26 cellular contexts compared by ENCODE assay signal in the genomic region with DNA sequence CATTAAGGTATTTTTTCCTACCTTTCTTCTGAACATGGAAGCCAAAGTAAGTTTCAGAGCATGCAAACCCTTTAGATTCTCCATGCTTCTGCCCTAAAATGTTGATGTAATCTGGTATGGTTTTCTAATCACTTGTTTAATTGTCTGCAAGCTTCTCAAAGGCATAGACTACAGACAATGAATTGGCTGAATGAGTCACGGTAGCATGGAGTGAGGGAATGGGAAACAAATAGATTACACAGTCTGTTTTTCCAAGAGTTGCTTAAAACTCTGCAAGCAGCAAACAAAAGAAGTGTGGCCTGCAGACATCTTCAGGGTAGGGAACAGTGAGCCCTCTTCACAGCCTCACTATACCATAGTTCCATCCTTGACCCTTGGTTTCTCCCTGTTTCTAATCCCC.
A peak's percentile ranks its signal among the peaks of the same experiment; 100 is the strongest.
DNase-seq lines count a peak whose midpoint lies in the region; ATAC-seq, FAIRE-seq and TF ChIP-seq lines count a peak whose summit lies in the region.
"Had no signal": no experiment of that assay in that cellular context is flagged by ENCODE, and none has a peak within 500 bp of the region (broad histone marks: within the 10 kb centered on the region; RNA-seq: fewer than 3 reads in every experiment).

No MANE protein-coding gene starts in this region.

- H3K36me3 ChIP-seq in NT2/D1 (ENCODE audit: insufficient read depth, insufficient read length, low read length) (no peaks in the 10 kb centered on the region), bronchial epithelial cell (ENCODE audit: control insufficient read depth, insufficient read depth, low read length) (no peaks in the 10 kb centered on the region)
- H3K36me3 ChIP-seq in naive thymus-derived CD4-positive, alpha-beta T cell (ENCODE audit: control insufficient read depth in 2 of 3, insufficient read depth in 3 of 3, low read length in 3 of 3) = no peaks in the 10 kb centered on the region
- H3K36me3 ChIP-seq: BE2C, esophagus squamous epithelium had no signal

- no peaks in the 10 kb centered on the region for H3K4me1 ChIP-seq in NT2/D1 (ENCODE audit: insufficient read depth, insufficient read length)
- H3K4me1 ChIP-seq in naive thymus-derived CD4-positive, alpha-beta T cell (ENCODE audit: control insufficient read depth in 2 of 2, insufficient read depth in 2 of 2, low read length in 2 of 2) = no peaks in the 10 kb centered on the region
- H3K4me1 ChIP-seq: BE2C, body of pancreas, esophagus squamous epithelium had no signal

- no peaks in the 10 kb centered on the region for H3K9me3 ChIP-seq in NT2/D1 (ENCODE audit: insufficient read depth, low read length)
- no peaks in the 10 kb centered on the region for H3K9me3 ChIP-seq in naive thymus-derived CD4-positive, alpha-beta T cell (ENCODE audit: control insufficient read depth in 2 of 3, low read length in 3 of 3)
- no peaks in the 10 kb centered on the region for H3K9me3 ChIP-seq in T-helper 17 cell (ENCODE audit: control insufficient read depth, low read length, poor library complexity, severe bottlenecking)
- H3K9me3 ChIP-seq: A549, BE2C, body of pancreas, esophagus squamous epithelium had no signal

- H3K27me3 Mint-ChIP-seq in naive thymus-derived CD4-positive, alpha-beta T cell = peaks cover 0 to 3% (median 0%) of the 10 kb centered on the region in 5 donors
- H3K27me3 Mint-ChIP-seq in T-helper 17 cell = peaks cover 14% of the 10 kb centered on the region

- CTCF ChIA-PET in naive thymus-derived CD4-positive, alpha-beta T cell (lab: Charles Lee) = no interaction called here

- peaks cover 0 to 10% (median 0%) of the 10 kb centered on the region in 11 donors for H3K9me3 Mint-ChIP-seq in naive thymus-derived CD4-positive, alpha-beta T cell
- H3K9me3 Mint-ChIP-seq: activated naive CD4-positive, alpha-beta T cell treated with anti-CD3 and anti-CD28 coated beads, Interleukin-2, amount 50 U/mL, for 72 hours; activated T-helper 17 cell treated with anti-CD3 and anti-CD28 coated beads, Interleukin-2, amount 50 U/mL, for 72 hours; WTC11 had no signal

- no peak overlapping the region for H3K4me3 Mint-ChIP-seq in naive thymus-derived CD4-positive, alpha-beta T cell
- no peak overlapping the region for H3K4me3 Mint-ChIP-seq in T-helper 17 cell
- H3K4me3 Mint-ChIP-seq: activated T-helper 17 cell treated with anti-CD3 and anti-CD28 coated beads, Interleukin-2, amount 50 U/mL, for 72 hours; WTC11 had no signal

- H3K9ac ChIP-seq in NT2/D1 (ENCODE audit: insufficient read length, low read depth) = no peak overlapping the region

- no peak for FAIRE-seq in bronchial epithelial cell (lab: Jason Lieb, UNC)
- FAIRE-seq: A549 had no signal

- peak; percentile 13 for DNase-seq in A172 (ENCODE audit: low spot score)
- DNase-seq in NT2/D1 (ENCODE audit: low read depth, low spot score) = peak; percentile 28
- peak; percentile 48 for DNase-seq in bronchial epithelial cell (ENCODE audit: low read depth)
- peak; percentile 76 for DNase-seq in foreskin melanocyte
- DNase-seq in naive thymus-derived CD4-positive, alpha-beta T cell = no peak
- DNase-seq in T-helper 17 cell = no peak
- no peak for DNase-seq in mesenteric fat pad (ENCODE audit: low spot score)
- DNase-seq: activated CD4-positive, alpha-beta T cell treated with anti-CD3 and anti-CD28 coated beads, Interleukin-2, amount 50 U/mL, for 4 hours; BE2C; body of pancreas; DMS79; effector CD8-positive, alpha-beta T cell; esophagus squamous epithelium; NCI-H1694; NCI-H2171 treated with DMSO at 0.1 percent for 48 hours; NCI-H524; occipital lobe; RPMI8226; stimulated activated CD4-positive, alpha-beta T cell treated with anti-CD3 and anti-CD28 coated beads, Interleukin-4, amount 100 ng/mL, for 1 hour; stimulated activated naive CD4-positive, alpha-beta T cell; T-helper 9 cell had no signal

- H3K27ac ChIP-seq in naive thymus-derived CD4-positive, alpha-beta T cell (ENCODE audit: low read depth, low read length) = no peak overlapping the region
- H3K27ac ChIP-seq: A549, body of pancreas, esophagus squamous epithelium had no signal

- POLR2A ChIA-PET in naive thymus-derived CD4-positive, alpha-beta T cell (lab: Charles Lee) = no interaction called here

- H3K27ac Mint-ChIP-seq in naive thymus-derived CD4-positive, alpha-beta T cell = no peak overlapping the region
- H3K27ac Mint-ChIP-seq in T-helper 17 cell = no peak overlapping the region
- H3K27ac Mint-ChIP-seq: activated naive CD4-positive, alpha-beta T cell treated with anti-CD3 and anti-CD28 coated beads, Interleukin-2, amount 50 U/mL, for 72 hours; activated T-helper 17 cell treated with anti-CD3 and anti-CD28 coated beads, Interleukin-2, amount 50 U/mL, for 72 hours; WTC11 had no signal

- H3K4me3 ChIP-seq in NT2/D1 (ENCODE audit: insufficient read length, low read depth) (no peak overlapping the region), bronchial epithelial cell (ENCODE audit: low read depth, low read length) (no peak overlapping the region)
- no peak overlapping the region for H3K4me3 ChIP-seq in naive thymus-derived CD4-positive, alpha-beta T cell (ENCODE audit: low read length)
- H3K4me3 ChIP-seq: A549, body of pancreas, esophagus squamous epithelium had no signal

- peaks cover 0 to 3% (median 0%) of the 10 kb centered on the region in 7 donors for H3K4me1 Mint-ChIP-seq in naive thymus-derived CD4-positive, alpha-beta T cell
- no peaks in the 10 kb centered on the region for H3K4me1 Mint-ChIP-seq in T-helper 17 cell
- H3K4me1 Mint-ChIP-seq: activated T-helper 17 cell treated with anti-CD3 and anti-CD28 coated beads, Interleukin-2, amount 50 U/mL, for 72 hours; WTC11 had no signal

- intact Hi-C loops in naive thymus-derived CD4-positive, alpha-beta T cell (cut with micrococcal nuclease) = no loop called here

- TF ChIP-seq CTCF in bronchial epithelial cell (IDR thresholded peaks at IDR 0.05; ENCODE audit: insufficient read depth, low read length, severe bottlenecking) = no peak

- H3K27me3 ChIP-seq in NT2/D1 (ENCODE audit: insufficient read depth, insufficient read length) (no peaks in the 10 kb centered on the region), bronchial epithelial cell (ENCODE audit: control insufficient read depth, insufficient read depth, low read length) (no peaks in the 10 kb centered on the region)
- H3K27me3 ChIP-seq in naive thymus-derived CD4-positive, alpha-beta T cell (ENCODE audit: control insufficient read depth in 2 of 2, insufficient read depth in 2 of 2, low read length in 2 of 2) = no peaks in the 10 kb centered on the region
- H3K27me3 ChIP-seq: BE2C, body of pancreas, esophagus squamous epithelium had no signal

- no peak for ATAC-seq in naive thymus-derived CD4-positive, alpha-beta T cell
- ATAC-seq in GM18517 (IDR thresholded peaks at IDR 0.05; ENCODE audit: unreplicated experiment) = no peak
- ATAC-seq in T-helper 17 cell = no peak
- ATAC-seq: A549; activated naive CD4-positive, alpha-beta T cell treated with anti-CD3 and anti-CD28 coated beads, Interleukin-2, amount 50 U/mL, for 72 hours; activated T-helper 17 cell treated with anti-CD3 and anti-CD28 coated beads, Interleukin-2, amount 50 U/mL, for 72 hours; body of pancreas; WTC11 had no signal

- no peaks in the 10 kb centered on the region for H3K36me3 Mint-ChIP-seq in naive thymus-derived CD4-positive, alpha-beta T cell
- no peaks in the 10 kb centered on the region for H3K36me3 Mint-ChIP-seq in T-helper 17 cell (ENCODE audit: low read depth)
- H3K36me3 Mint-ChIP-seq: activated naive CD4-positive, alpha-beta T cell treated with anti-CD3 and anti-CD28 coated beads, Interleukin-2, amount 50 U/mL, for 72 hours; WTC11 had no signal

Comparison
In these comparisons a context has a peak if more than half of its experiments do, and no peak if none do; other contexts are left out.
1. DNase-seq: peak in A172 (single experiment), NT2/D1 (single experiment), bronchial epithelial cell (single experiment) and foreskin melanocyte (single experiment); none in naive thymus-derived CD4-positive, alpha-beta T cell (0 of 9), T-helper 17 cell (0 of 3) and mesenteric fat pad (single experiment).